Comparison of ENCODE assay signal across 7 cellular contexts in genomic region chr9:128067898-128068655, GRCh38. TPM values are rescaled to one million over a fixed set of nuclear protein-coding genes. Genes with fewer than 3 reads are reported as not detected.
A peak's percentile ranks its signal among the peaks of the same experiment; 100 is the strongest.
DNase-seq lines count a peak whose midpoint lies in the region; ATAC-seq, FAIRE-seq and TF ChIP-seq lines count a peak whose summit lies in the region.

SLC25A25 (plus strand) TSS chr9:128068232; CDS start chr9:128068320, 88 bp downstream.

- H3K27me3 ChIP-seq in hepatocyte, result no peaks in the 10 kb centered on the region

- FAIRE-seq in GM18507 (lab: Jason Lieb, UNC), result no peak

- H3K4me3 ChIP-seq in astrocyte of the cerebellum (ENCODE audit: low read depth, low read length), result peak within 1 kb of the TSS; percentile 72
- peak within 1 kb of the TSS; percentile 67 for H3K4me3 ChIP-seq in hepatocyte

- in situ Hi-C loops in astrocyte of the cerebellum (cut with HindIII; ENCODE audit: low sequenced_read_pairs), result no loop called here

- under 1% methylated on average over 48 of the region's 92 CpGs for WGBS in hepatocyte (ENCODE audit: low lambda C conversion rate, missing lambda C conversion rate)

- no peaks in the 10 kb centered on the region for H3K9me2 ChIP-seq in hepatocyte (replicated peaks; ENCODE audit: insufficient read depth)

- TF ChIP-seq CTCF in astrocyte of the cerebellum (IDR thresholded peaks at IDR 0.05; ENCODE audit: low read depth, low read length, missing control alignments) (no peak), hepatocyte (IDR thresholded peaks at IDR 0.05; ENCODE audit: poor library complexity) (no peak)

- H3K79me2 ChIP-seq in hepatocyte, result peaks cover 49% of the 10 kb centered on the region

- peak; percentile 88 for DNase-seq in GM18507 (ENCODE audit: extremely low spot score, insufficient read length, low read depth)
- DNase-seq in NCI-H2029 treated with DMSO at 0.1 percent for 48 hours (lab: John Stamatoyannopoulos, UW), result peak; percentile 98
- DNase-seq in T-helper 9 cell, result peak; percentile 100
- peak; percentile 97 for DNase-seq in astrocyte of the cerebellum (ENCODE audit: low read depth)
- DNase-seq in hepatocyte (ENCODE audit: low spot score), result peak; percentile 100
- peak; percentile 99 for DNase-seq in retina

- H3K36me3 ChIP-seq in hepatocyte (replicated peaks; ENCODE audit: insufficient read depth, low read depth), result no peaks in the 10 kb centered on the region

- peak; percentile 68 for ATAC-seq in HG02981 (IDR thresholded peaks at IDR 0.05; ENCODE audit: unreplicated experiment)

- H3K4me1 ChIP-seq in hepatocyte (ENCODE audit: insufficient read depth), result peaks cover 38% of the 10 kb centered on the region

- peak within 1 kb of the TSS; percentile 51 for H2AFZ ChIP-seq in hepatocyte

- H3K9me3 ChIP-seq in hepatocyte (ENCODE audit: low read depth), result no peaks in the 10 kb centered on the region

- peak within 1 kb of the TSS; percentile 85 for H3K4me2 ChIP-seq in hepatocyte

- H4K20me1 ChIP-seq in hepatocyte (ENCODE audit: insufficient read depth, poor library complexity, severe bottlenecking), result no peaks in the 10 kb centered on the region

- H3K27ac ChIP-seq in hepatocyte, result peak within 1 kb of the TSS; percentile 96

RNA-seq across cellular contexts. Expression of gene SLC25A25, which starts in this region (rescaled TPM):
- 52.4 and 62.3 TPM in 2 replicates for total RNA-seq in hepatocyte
- 40.1 and 51.0 TPM in 2 replicates for polyA plus RNA-seq in hepatocyte

Comparison
In these comparisons a context has a peak if more than half of its experiments do, and no peak if none do; other contexts are left out.
1. Peak in every context shown above with its lines: DNase-seq, ATAC-seq, H3K4me3 ChIP-seq and H3K27ac ChIP-seq.